Comparison of ENCODE assay signal across 1 cellular context in the genomic region with DNA sequence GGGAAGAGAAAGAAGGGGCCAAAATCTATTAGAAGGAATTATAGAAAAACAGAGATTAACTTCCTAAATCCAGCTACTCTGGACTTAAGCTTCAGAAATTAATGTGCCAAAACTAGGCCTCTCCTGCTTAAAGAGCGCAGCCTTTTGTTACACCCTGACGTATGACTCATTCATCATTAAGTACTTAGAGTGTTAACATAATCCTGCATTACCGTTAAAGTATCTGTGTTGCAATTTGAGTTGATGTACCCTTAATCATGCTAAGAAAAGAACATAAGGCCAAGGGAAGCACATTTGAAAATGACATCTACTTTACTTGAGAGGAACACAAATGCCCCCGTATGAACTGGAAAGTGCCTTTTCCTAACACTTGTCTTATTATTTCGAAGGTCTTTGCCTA.
TF ChIP-seq lines count a peak whose summit lies in the region.

No MANE protein-coding gene starts in this region.

TF ChIP-seq in HEK293, 187 proteins besides CTCF, POLR2A, EP300 and RAD21:
- TF ChIP-seq ZNF146 (tag by site-specific recombination; IDR thresholded peaks at IDR 0.05) = no peak
- peak; percentile 12; the same call in 1 of the 2 replicates for TF ChIP-seq ZNF600 (tag by site-specific recombination; IDR thresholded peaks at IDR 0.05)
- TF ChIP-seq ZNF426 (tag by site-specific recombination; IDR thresholded peaks at IDR 0.05) = no peak
- TF ChIP-seq ZNF629 (tag by site-specific recombination; IDR thresholded peaks at IDR 0.05) = peak; percentile 34; the same call in 1 of the 2 replicates
- no peak for TF ChIP-seq MZF1 (tag by site-specific recombination; IDR thresholded peaks at IDR 0.05; ENCODE audit: borderline replicate concordance)
- 0 out of 2 replicates have a peak, but pooled peaks have one; percentile 36 for TF ChIP-seq SP7 (tag by site-specific recombination; IDR thresholded peaks at IDR 0.05)
- no peak for TF ChIP-seq ZNF433 (tag by site-specific recombination; IDR thresholded peaks at IDR 0.05; ENCODE audit: low read depth)
- TF ChIP-seq PRDM1 (tag by site-specific recombination; IDR thresholded peaks at IDR 0.05) = peak; percentile 40; the same call in 1 of the 2 replicates
- TF ChIP-seq, protein P1, sequence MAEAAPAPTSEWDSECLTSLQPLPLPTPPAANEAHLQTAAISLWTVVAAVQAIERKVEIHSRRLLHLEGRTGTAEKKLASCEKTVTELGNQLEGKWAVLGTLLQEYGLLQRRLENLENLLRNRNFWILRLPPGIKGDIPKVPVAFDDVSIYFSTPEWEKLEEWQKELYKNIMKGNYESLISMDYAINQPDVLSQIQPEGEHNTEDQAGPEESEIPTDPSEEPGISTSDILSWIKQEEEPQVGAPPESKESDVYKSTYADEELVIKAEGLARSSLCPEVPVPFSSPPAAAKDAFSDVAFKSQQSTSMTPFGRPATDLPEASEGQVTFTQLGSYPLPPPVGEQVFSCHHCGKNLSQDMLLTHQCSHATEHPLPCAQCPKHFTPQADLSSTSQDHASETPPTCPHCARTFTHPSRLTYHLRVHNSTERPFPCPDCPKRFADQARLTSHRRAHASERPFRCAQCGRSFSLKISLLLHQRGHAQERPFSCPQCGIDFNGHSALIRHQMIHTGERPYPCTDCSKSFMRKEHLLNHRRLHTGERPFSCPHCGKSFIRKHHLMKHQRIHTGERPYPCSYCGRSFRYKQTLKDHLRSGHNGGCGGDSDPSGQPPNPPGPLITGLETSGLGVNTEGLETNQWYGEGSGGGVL (tag by site-specific recombination; IDR thresholded peaks at IDR 0.05) = no peak
- TF ChIP-seq ZNF350 (tag by site-specific recombination; IDR thresholded peaks at IDR 0.05) = no peak
- TF ChIP-seq SALL2 (tag by site-specific recombination; IDR thresholded peaks at IDR 0.05; ENCODE audit: borderline replicate concordance) = no peak
- TF ChIP-seq ZEB2 (tag by site-specific recombination; IDR thresholded peaks at IDR 0.05) = 0 out of 2 replicates have a peak, but pooled peaks have one; percentile 39
- TF ChIP-seq, protein P2, sequence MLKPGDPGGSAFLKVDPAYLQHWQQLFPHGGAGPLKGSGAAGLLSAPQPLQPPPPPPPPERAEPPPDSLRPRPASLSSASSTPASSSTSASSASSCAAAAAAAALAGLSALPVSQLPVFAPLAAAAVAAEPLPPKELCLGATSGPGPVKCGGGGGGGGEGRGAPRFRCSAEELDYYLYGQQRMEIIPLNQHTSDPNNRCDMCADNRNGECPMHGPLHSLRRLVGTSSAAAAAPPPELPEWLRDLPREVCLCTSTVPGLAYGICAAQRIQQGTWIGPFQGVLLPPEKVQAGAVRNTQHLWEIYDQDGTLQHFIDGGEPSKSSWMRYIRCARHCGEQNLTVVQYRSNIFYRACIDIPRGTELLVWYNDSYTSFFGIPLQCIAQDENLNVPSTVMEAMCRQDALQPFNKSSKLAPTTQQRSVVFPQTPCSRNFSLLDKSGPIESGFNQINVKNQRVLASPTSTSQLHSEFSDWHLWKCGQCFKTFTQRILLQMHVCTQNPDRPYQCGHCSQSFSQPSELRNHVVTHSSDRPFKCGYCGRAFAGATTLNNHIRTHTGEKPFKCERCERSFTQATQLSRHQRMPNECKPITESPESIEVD (tag by site-specific recombination; IDR thresholded peaks at IDR 0.05) = peak; percentile 51
- TF ChIP-seq ZNF558 (tag by site-specific recombination; IDR thresholded peaks at IDR 0.05) = peak; percentile 42; the same call in 1 of the 2 replicates
- TF ChIP-seq ZBTB21 (tag by site-specific recombination; IDR thresholded peaks at IDR 0.05) = 0 out of 2 replicates have a peak, but pooled peaks have one; percentile 17
- TF ChIP-seq ZBTB17 (tag by site-specific recombination; IDR thresholded peaks at IDR 0.05) = 0 out of 2 replicates have a peak, but pooled peaks have one; percentile 16
- TF ChIP-seq, protein P3, sequence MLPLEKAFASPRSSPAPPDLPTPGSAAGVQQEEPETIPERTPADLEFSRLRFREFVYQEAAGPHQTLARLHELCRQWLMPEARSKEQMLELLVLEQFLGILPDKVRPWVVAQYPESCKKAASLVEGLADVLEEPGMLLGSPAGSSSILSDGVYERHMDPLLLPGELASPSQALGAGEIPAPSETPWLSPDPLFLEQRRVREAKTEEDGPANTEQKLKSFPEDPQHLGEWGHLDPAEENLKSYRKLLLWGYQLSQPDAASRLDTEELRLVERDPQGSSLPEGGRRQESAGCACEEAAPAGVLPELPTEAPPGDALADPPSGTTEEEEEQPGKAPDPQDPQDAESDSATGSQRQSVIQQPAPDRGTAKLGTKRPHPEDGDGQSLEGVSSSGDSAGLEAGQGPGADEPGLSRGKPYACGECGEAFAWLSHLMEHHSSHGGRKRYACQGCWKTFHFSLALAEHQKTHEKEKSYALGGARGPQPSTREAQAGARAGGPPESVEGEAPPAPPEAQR (tag by site-specific recombination; IDR thresholded peaks at IDR 0.05) = no peak
- TF ChIP-seq ZNF184 (tag by site-specific recombination; IDR thresholded peaks at IDR 0.05) = no peak
- TF ChIP-seq ZNF366 (tag by site-specific recombination; conservative IDR thresholded peaks at IDR 0.05) = 0 out of 2 replicates have a peak, but pooled peaks have one; percentile 30
- TF ChIP-seq ZBTB48 (tag by site-specific recombination; IDR thresholded peaks at IDR 0.05) = peak; percentile 66
TF ChIP-seq in HEK293: peak in this region for 11.
